In the genomic region with DNA sequence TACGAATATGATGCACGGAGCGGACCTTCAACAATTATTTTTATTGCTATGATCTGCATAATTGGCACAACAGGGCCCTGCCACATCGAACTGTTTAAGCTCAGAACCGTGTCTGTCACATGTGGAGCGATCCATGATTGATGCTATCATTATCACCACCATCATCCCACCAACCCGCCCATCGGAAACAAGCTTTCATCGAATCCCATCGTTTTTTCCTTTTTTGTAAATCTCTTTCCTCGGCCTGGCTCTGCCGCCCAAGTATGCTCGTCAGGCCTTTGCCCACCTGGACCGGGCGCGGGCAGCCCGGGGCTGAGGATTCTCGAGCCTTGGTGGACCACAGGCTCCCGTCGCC, we compare ENCODE assay signal across 8 cellular contexts. TPM values are rescaled to one million over a fixed set of nuclear protein-coding genes. Genes with fewer than 3 reads are reported as not detected.
A peak's percentile ranks its signal among the peaks of the same experiment; 100 is the strongest.
DNase-seq lines count a peak whose midpoint lies in the region; ATAC-seq and TF ChIP-seq lines count a peak whose summit lies in the region.

No MANE protein-coding gene starts in this region.

- H4K20me1 ChIP-seq in PC-9 (ENCODE audit: insufficient read depth), result peaks cover 8% of the 10 kb centered on the region

- no peaks in the 10 kb centered on the region for H3K9me2 ChIP-seq in PC-9 (ENCODE audit: insufficient read depth)

- DNase-seq in NCI-H446 treated with DMSO at 0.1 percent for 48 hours (lab: John Stamatoyannopoulos, UW) (peak; percentile 49), NCI-H446 (lab: John Stamatoyannopoulos, UW) (no peak), PC-9 (no peak), fibroblast of the aortic adventitia (ENCODE audit: low read depth) (no peak), aorta (no peak)
- DNase-seq in stimulated activated naive CD8-positive, alpha-beta T cell treated with anti-CD3 and anti-CD28 coated beads, Interleukin-15, Interleukin-2, amounts not matched to agents 100 U/mL and 50 U/mL, for 24 hours, result no peak
- DNase-seq in stimulated activated CD4-positive, alpha-beta T cell treated with anti-CD3 and anti-CD28 coated beads, Interleukin-15, amount 100 ng/mL, for 24 hours, result no peak

- POLR2A ChIA-PET in PC-9 (lab: Charles Lee; ENCODE audit: unreplicated experiment), result interaction anchor here (0.7 kb wide), 1 partner anchor 659 kb away, joined by 8 read pairs; no protein-coding TSS in a partner anchor

- H3K4me2 ChIP-seq in PC-9, result peak overlapping the region; percentile 37

- ATAC-seq in stimulated activated naive CD8-positive, alpha-beta T cell treated with anti-CD3 and anti-CD28 coated beads, Interleukin-15, Interleukin-2, amounts not matched to agents 100 U/mL and 50 U/mL, for 24 hours, result peak; percentile 11
- ATAC-seq in aorta (ENCODE audit: low FRiP score) (no peak), HG02763 (IDR thresholded peaks at IDR 0.05; ENCODE audit: unreplicated experiment) (no peak)

- H3K27me3 ChIP-seq in PC-9 (ENCODE audit: insufficient read depth, low read depth), result no peaks in the 10 kb centered on the region
- H3K27me3 ChIP-seq in aorta (ENCODE audit: control insufficient read depth in 1 of 2, insufficient read depth in 2 of 2, low read length in 1 of 2), result no peaks in the 10 kb centered on the region

- intact Hi-C loops in PC-9 (cut with micrococcal nuclease; ENCODE audit: unreplicated experiment), result loop anchor here (2.0 kb wide), 2 partner anchors 59 to 71 kb away; no protein-coding TSS in a partner anchor
- intact Hi-C loops in aorta (cut with DNase I), result loop anchor here (1.0 to 10.0 kb wide), 4 partner anchors 25 to 71 kb away; a partner anchor contains a TSS

- no peaks in the 10 kb centered on the region for H3K9me3 ChIP-seq in PC-9 (ENCODE audit: insufficient read depth, low read depth)
- H3K9me3 ChIP-seq in aorta (ENCODE audit: control insufficient read depth, low read length), result no peaks in the 10 kb centered on the region

- H3K4me3 ChIP-seq in PC-9 (0 out of 2 replicates have a peak overlapping the region, but pooled peaks have one; percentile 5), fibroblast of the aortic adventitia (ENCODE audit: low read depth, low read length) (peak overlapping the region; percentile 69), aorta (ENCODE audit: low read length in 2 of 2) (peak overlapping the region in 1 of 2 donors; percentile 23)

- H3K36me3 ChIP-seq in PC-9 (ENCODE audit: low read depth) (no peaks in the 10 kb centered on the region), aorta (ENCODE audit: control insufficient read depth in 1 of 2, insufficient read depth in 2 of 2, low read length in 1 of 2) (peaks cover 0 to 3% of the 10 kb centered on the region in 2 donors)

- BruUV-seq in PC-9 (replicated peaks; lab: Mats Ljungman, UMichigan), result no TSS peak

- H3K27ac ChIP-seq in PC-9, result no peak overlapping the region
- no peak overlapping the region for H3K27ac ChIP-seq in aorta (ENCODE audit: low read depth in 1 of 2, low read length in 2 of 2)

- H3K4me1 ChIP-seq in PC-9 (replicated peaks; ENCODE audit: insufficient read depth) (peaks cover 6% of the 10 kb centered on the region), aorta (ENCODE audit: control insufficient read depth in 1 of 2, insufficient read depth in 2 of 2, low read length in 2 of 2) (no peaks in the 10 kb centered on the region)

- CTCF ChIA-PET in PC-9 (lab: Charles Lee), result no interaction called here

- H2AFZ ChIP-seq in PC-9, result no peak overlapping the region

- peaks cover 18% of the 10 kb centered on the region for H3K79me2 ChIP-seq in PC-9 (ENCODE audit: low read depth)

- 10% methylated on average over 20 of the region's 20 CpGs for WGBS in aorta, 2 donors

- no peaks in the 10 kb centered on the region for H3F3A ChIP-seq in PC-9 (ENCODE audit: insufficient read depth, low read depth)

- TF ChIP-seq CTCF in PC-9 (conservative IDR thresholded peaks at IDR 0.05) (no peak), fibroblast of the aortic adventitia (IDR thresholded peaks at IDR 0.05; ENCODE audit: insufficient read depth, low read length) (no peak)

RNA-seq across cellular contexts. Expression of a gene that starts 0.5 kb away (rescaled TPM):
- total RNA-seq in PC-9 (2021) (31.7 and 35.3 TPM in 2 replicates), fibroblast of the aortic adventitia (ENCODE audit: low replicate concordance) (8.3 and 12.7 TPM in 2 replicates), aorta (10 to 100 TPM; 21.8 to 25.3 TPM)
- 10 to 100 TPM in 1 of 2 donors, 1 to 10 TPM in 1; 8.8 to 41.4 TPM for polyA plus RNA-seq in aorta

RNA-seq across cellular contexts. Expression of a gene that starts 13.6 kb away (rescaled TPM):
- total RNA-seq in PC-9 (2021), result 3.2 and 6.4 TPM in 2 replicates
- total RNA-seq in fibroblast of the aortic adventitia (ENCODE audit: low replicate concordance), result 0.90 and 1.6 TPM in 2 replicates
- total RNA-seq in aorta, result 1 to 10 TPM; 4.3 to 9.8 TPM
- 10 to 100 TPM in 1 of 2 donors, 1 to 10 TPM in 1; 2.5 to 18.9 TPM for polyA plus RNA-seq in aorta

RNA-seq across cellular contexts. Expression of a gene that starts 45.8 kb away (rescaled TPM):
- total RNA-seq in PC-9 (2021) (55.1 and 55.8 TPM in 2 replicates), fibroblast of the aortic adventitia (ENCODE audit: low replicate concordance) (12.5 and 16.6 TPM in 2 replicates), aorta (10 to 100 TPM; 26.9 to 37.2 TPM)
- polyA plus RNA-seq in aorta, result 10 to 100 TPM; 22.3 to 67.6 TPM

RNA-seq across cellular contexts. Expression of a gene that starts 45.9 kb away (rescaled TPM):
- total RNA-seq in PC-9 (2021), result 13.7 and 13.9 TPM in 2 replicates
- 1.5 and 1.8 TPM in 2 replicates for total RNA-seq in fibroblast of the aortic adventitia (ENCODE audit: low replicate concordance)
- total RNA-seq in aorta, result 1 to 10 TPM; 2.0 to 2.3 TPM
- polyA plus RNA-seq in aorta, result 1 to 10 TPM; 1.8 to 3.1 TPM

RNA-seq across cellular contexts. Expression of a gene that starts 54.3 kb away (rescaled TPM):
- total RNA-seq in PC-9 (2021) (20.6 and 25.5 TPM in 2 replicates), fibroblast of the aortic adventitia (ENCODE audit: low replicate concordance) (3.4 and 3.6 TPM in 2 replicates), aorta (10 to 100 TPM; 11.6 to 17.7 TPM)
- polyA plus RNA-seq in aorta, result 1 to 10 TPM; 1.9 to 4.6 TPM
